In genomic region chr2:198641161-198641560, GRCh38 we compare ENCODE assay signal across 16 cellular contexts.
A peak's percentile ranks its signal among the peaks of the same experiment; 100 is the strongest.
DNase-seq lines count a peak whose midpoint lies in the region; ATAC-seq and TF ChIP-seq lines count a peak whose summit lies in the region.
"Had no signal": no experiment of that assay in that cellular context is flagged by ENCODE, and none has a peak within 500 bp of the region (broad histone marks: within the 10 kb centered on the region; RNA-seq: fewer than 3 reads in every experiment).

No MANE protein-coding gene starts in this region.

- no peak for TF ChIP-seq CTCF in AG09309 (IDR thresholded peaks at IDR 0.05; ENCODE audit: control insufficient read depth, insufficient read depth, low read depth, low read length, missing control alignments)
- TF ChIP-seq CTCF in fibroblast of villous mesenchyme (IDR thresholded peaks at IDR 0.05; ENCODE audit: insufficient read depth, low read depth, low read length), result no peak

- H3K4me1 ChIP-seq in right cardiac atrium (ENCODE audit: control insufficient read depth, insufficient read depth, low read length), result no peaks in the 10 kb centered on the region

- no peak overlapping the region for H3K27ac ChIP-seq in right cardiac atrium (ENCODE audit: low read length)
- H3K27ac ChIP-seq: 22Rv1 had no signal

- H3K9me3 ChIP-seq in right cardiac atrium (ENCODE audit: control insufficient read depth, low read length), result no peaks in the 10 kb centered on the region

- ATAC-seq in right cardiac atrium, result no peak
- ATAC-seq: GM23338, K562 had no signal

- intact Hi-C loops in right cardiac atrium (cut with DNase I), result no loop called here

- H3K4me3 ChIP-seq in AG09309 (ENCODE audit: control insufficient read depth, low read depth, low read length) (no peak overlapping the region), fibroblast of villous mesenchyme (ENCODE audit: low read depth, low read length) (no peak overlapping the region), right cardiac atrium (ENCODE audit: low read length) (no peak overlapping the region)
- H3K4me3 ChIP-seq: GM23338, K562 had no signal

- no peaks in the 10 kb centered on the region for H3K27me3 ChIP-seq in right cardiac atrium (ENCODE audit: control insufficient read depth, insufficient read depth)

- DNase-seq in AG09309 (ENCODE audit: low read depth) (peak; percentile 24), ELR (ENCODE audit: low read depth) (peak; percentile 34), M059J (ENCODE audit: low read depth) (peak; percentile 30), fibroblast of villous mesenchyme (ENCODE audit: low read depth) (peak; percentile 34), ecto neural progenitor cell (ENCODE audit: low spot score) (no peak), NCI-H524 treated with DMSO at 0.1 percent for 48 hours (lab: John Stamatoyannopoulos, UW) (no peak), right cardiac atrium (no peak)
- DNase-seq in activated CD4-positive, CD25-positive, alpha-beta regulatory T cell (lab: John Stamatoyannopoulos, UW), result no peak
- DNase-seq: C1 segment of cervical spinal cord; CD4-positive, alpha-beta T cell; DMS79 treated with DMSO at 0.1 percent for 48 hours; H9; Karpas-422 had no signal

- 66% methylated on average over 3 of the region's 3 CpGs for WGBS in right cardiac atrium

Comparison
In these comparisons a context has a peak if more than half of its experiments do, and no peak if none do; other contexts are left out.
1. DNase-seq: peak in AG09309 (single experiment), ELR (single experiment), M059J (single experiment) and fibroblast of villous mesenchyme (single experiment); none in ecto neural progenitor cell (single experiment), activated CD4-positive, CD25-positive, alpha-beta regulatory T cell (0 of 4), NCI-H524 treated with DMSO at 0.1 percent for 48 hours (single experiment) and right cardiac atrium (0 of 3).